Comparison of ENCODE assay signal across 8 cellular contexts in the genomic region with DNA sequence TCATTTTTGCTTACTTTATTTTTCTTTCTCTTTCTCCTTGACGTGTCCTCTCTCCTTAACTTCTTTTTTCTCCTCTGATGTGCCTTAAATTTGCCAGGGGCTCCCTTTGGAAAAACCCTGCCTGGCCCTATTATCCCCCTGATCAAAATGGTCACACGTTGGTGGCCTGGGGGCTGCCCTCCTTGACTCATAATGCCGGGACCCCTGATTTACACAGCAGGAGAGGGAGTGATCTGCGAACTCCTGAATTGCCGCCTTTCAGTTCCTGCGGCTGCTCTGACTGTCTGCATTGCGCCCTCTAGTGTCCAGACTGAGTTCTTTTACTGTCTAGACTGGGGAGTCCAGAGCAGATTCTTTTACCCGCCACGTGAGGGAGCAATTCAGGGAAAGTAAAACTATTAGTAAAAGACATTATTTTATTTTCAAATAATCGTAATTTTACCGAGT. TPM values are rescaled to one million over a fixed set of nuclear protein-coding genes. Genes with fewer than 3 reads are reported as not detected.
A peak's percentile ranks its signal among the peaks of the same experiment; 100 is the strongest.
DNase-seq lines count a peak whose midpoint lies in the region; ATAC-seq and TF ChIP-seq lines count a peak whose summit lies in the region.

No MANE protein-coding gene starts in this region.

- no peak for TF ChIP-seq EP300 in Ishikawa (IDR thresholded peaks at IDR 0.05; ENCODE audit: borderline replicate concordance)

- H3K9me2 ChIP-seq in OCI-LY7 (ENCODE audit: insufficient read depth, low read length), result no peaks in the 10 kb centered on the region

- intact Hi-C loops in OCI-LY7 (cut with micrococcal nuclease; ENCODE audit: unreplicated experiment), result loop anchor here (1.0 to 10.0 kb wide), 3 partner anchors 74 to 344 kb away; a partner anchor contains a TSS

- H3K4me2 ChIP-seq in OCI-LY7 (ENCODE audit: low read length), result peak overlapping the region; percentile 51

- TF ChIP-seq CTCF in OCI-LY7 (conservative IDR thresholded peaks at IDR 0.05; ENCODE audit: low read length), result peak; percentile 100

- H3K36me3 ChIP-seq in OCI-LY7 (ENCODE audit: insufficient read depth, low read length), result no peaks in the 10 kb centered on the region

- peak overlapping the region; percentile 69 to 93 (median 86) for H3K4me3 Mint-ChIP-seq in naive thymus-derived CD8-positive, alpha-beta T cell

- no TSS peak for BruUV-seq in OCI-LY7 (replicated peaks; lab: Mats Ljungman, UMichigan)

- peaks cover 0 to 3% (median 0%) of the 10 kb centered on the region in 5 donors for H3K27me3 Mint-ChIP-seq in naive thymus-derived CD8-positive, alpha-beta T cell

- no peaks in the 10 kb centered on the region for H4K20me1 ChIP-seq in OCI-LY7 (ENCODE audit: insufficient read depth, low read length)

- peak overlapping the region; percentile 54; the same call in 1 of the 2 replicates for H2AFZ ChIP-seq in OCI-LY7 (ENCODE audit: low read length)

- ATAC-seq in GM21576 (IDR thresholded peaks at IDR 0.05; ENCODE audit: unreplicated experiment) (peak; percentile 80), esophagus mucosa (peak; percentile 90)
- peak; percentile 86 to 88 for ATAC-seq in naive thymus-derived CD8-positive, alpha-beta T cell
- ATAC-seq in stimulated activated naive CD8-positive, alpha-beta T cell treated with anti-CD3 and anti-CD28 coated beads, Interleukin-15, Interleukin-2, amounts not matched to agents 100 U/mL and 50 U/mL, for 24 hours, result peak; percentile 72

- no peaks in the 10 kb centered on the region for H3K9me3 ChIP-seq in OCI-LY7 (ENCODE audit: low read length)

- POLR2A ChIA-PET in OCI-LY7 (lab: Charles Lee), result no interaction called here
- POLR2A ChIA-PET in naive thymus-derived CD8-positive, alpha-beta T cell (lab: Charles Lee), result no interaction called here

- DNase-seq in DMS79 treated with DMSO at 0.1 percent for 48 hours (lab: John Stamatoyannopoulos, UW), result peak; percentile 98
- DNase-seq in OCI-LY7 (ENCODE audit: low spot score), result peak; percentile 90
- DNase-seq in activated T-cell treated with anti-CD3 and anti-CD28 coated beads for 4 hours, result peak; percentile 82
- DNase-seq in naive thymus-derived CD8-positive, alpha-beta T cell, result peak; percentile 46 to 88 (median 76)
- peak; percentile 82 for DNase-seq in stimulated activated naive CD8-positive, alpha-beta T cell treated with anti-CD3 and anti-CD28 coated beads, Interleukin-15, Interleukin-2, amounts not matched to agents 100 U/mL and 50 U/mL, for 24 hours

- peak overlapping the region; percentile 31 for H3K4me3 ChIP-seq in OCI-LY7 (ENCODE audit: low read depth, low read length, poor library complexity, severe bottlenecking)

- peaks cover 12% of the 10 kb centered on the region for H3K4me1 ChIP-seq in OCI-LY7 (ENCODE audit: insufficient read depth, low read length, poor library complexity, severe bottlenecking)

- peak; percentile 76 for TF ChIP-seq RAD21 in Ishikawa (IDR thresholded peaks at IDR 0.05; ENCODE audit: low read depth)

- H3K79me2 ChIP-seq in OCI-LY7 (ENCODE audit: insufficient read depth, low read depth, low read length), result no peaks in the 10 kb centered on the region

- H3K9me3 Mint-ChIP-seq in naive thymus-derived CD8-positive, alpha-beta T cell, result peaks cover 0 to 5% (median 0%) of the 10 kb centered on the region in 9 donors

- H3K27ac Mint-ChIP-seq in naive thymus-derived CD8-positive, alpha-beta T cell, result peak overlapping the region; percentile 68 to 94 (median 85)

- CTCF ChIA-PET in OCI-LY7 (lab: Charles Lee; ENCODE audit: unreplicated experiment), result no interaction called here

- no peak overlapping the region for H3K27ac ChIP-seq in OCI-LY7 (ENCODE audit: low read depth, low read length, poor library complexity, severe bottlenecking)

- H3K4me1 Mint-ChIP-seq in naive thymus-derived CD8-positive, alpha-beta T cell, result peaks cover 16 to 62% (median 39%) of the 10 kb centered on the region in 4 donors

- peaks cover 0 to 1% (median 0%) of the 10 kb centered on the region in 3 donors for H3K36me3 Mint-ChIP-seq in naive thymus-derived CD8-positive, alpha-beta T cell

TF ChIP-seq in Ishikawa, 13 proteins besides CTCF, POLR2A, EP300 and RAD21:
- TF ChIP-seq, protein P1, sequence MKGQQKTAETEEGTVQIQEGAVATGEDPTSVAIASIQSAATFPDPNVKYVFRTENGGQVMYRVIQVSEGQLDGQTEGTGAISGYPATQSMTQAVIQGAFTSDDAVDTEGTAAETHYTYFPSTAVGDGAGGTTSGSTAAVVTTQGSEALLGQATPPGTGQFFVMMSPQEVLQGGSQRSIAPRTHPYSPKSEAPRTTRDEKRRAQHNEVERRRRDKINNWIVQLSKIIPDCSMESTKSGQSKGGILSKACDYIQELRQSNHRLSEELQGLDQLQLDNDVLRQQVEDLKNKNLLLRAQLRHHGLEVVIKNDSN (IDR thresholded peaks at IDR 0.05), result peak; percentile 31; the same call in 1 of the 2 replicates
- TF ChIP-seq CEBPB (IDR thresholded peaks at IDR 0.05) (no peak), TAF1 (IDR thresholded peaks at IDR 0.05; ENCODE audit: low read depth) (no peak), FOXM1 (IDR thresholded peaks at IDR 0.05; ENCODE audit: borderline replicate concordance, low read depth) (no peak), EGR1 (IDR thresholded peaks at IDR 0.05) (no peak)
TF ChIP-seq in Ishikawa: peak in this region for 1.

RNA-seq across cellular contexts. Expression of a gene that starts 44.8 kb away (rescaled TPM):
- not detected in 2 replicates for total RNA-seq in OCI-LY7 (2014; rRNA removed; shearing (Covaris generic))
- not detected in 2 replicates for total RNA-seq in OCI-LY7 (2022)
- total RNA-seq in esophagus mucosa, result 1.2 TPM
- total RNA-seq in naive thymus-derived CD8-positive, alpha-beta T cell, result under 1 TPM; 0.41 to 0.49 TPM
- 100 to 1,000 TPM in 1 of 3 donors, 1 to 10 TPM in 2; 2.8 to 161 (median 3.3) TPM for polyA plus RNA-seq in naive thymus-derived CD8-positive, alpha-beta T cell
